Comparison of ENCODE assay signal across 8 cellular contexts in genomic region chr6:26311012-26311384, GRCh38. TPM values are rescaled to one million over a fixed set of nuclear protein-coding genes. Genes with fewer than 3 reads are reported as not detected.
A peak's percentile ranks its signal among the peaks of the same experiment; 100 is the strongest.
DNase-seq lines count a peak whose midpoint lies in the region; ATAC-seq, FAIRE-seq and TF ChIP-seq lines count a peak whose summit lies in the region.

No MANE protein-coding gene starts in this region.

- no peaks in the 10 kb centered on the region for H3K9me3 Mint-ChIP-seq in activated T-helper 17 cell treated with anti-CD3 and anti-CD28 coated beads, Interleukin-2, amount 50 U/mL, for 72 hours

- no peaks in the 10 kb centered on the region for H3K27me3 Mint-ChIP-seq in activated T-helper 17 cell treated with anti-CD3 and anti-CD28 coated beads, Interleukin-2, amount 50 U/mL, for 72 hours

- H3K27ac Mint-ChIP-seq in activated T-helper 17 cell treated with anti-CD3 and anti-CD28 coated beads, Interleukin-2, amount 50 U/mL, for 72 hours = peak overlapping the region; percentile 92

- peaks cover 31% of the 10 kb centered on the region for H3K4me1 Mint-ChIP-seq in activated T-helper 17 cell treated with anti-CD3 and anti-CD28 coated beads, Interleukin-2, amount 50 U/mL, for 72 hours

- TF ChIP-seq POLR2A in GM12892 (IDR thresholded peaks at IDR 0.05; ENCODE audit: low read depth, low read length) = no peak

- H3K4me3 Mint-ChIP-seq in activated T-helper 17 cell treated with anti-CD3 and anti-CD28 coated beads, Interleukin-2, amount 50 U/mL, for 72 hours = peak overlapping the region; percentile 86

- H3K4me3 ChIP-seq in GM12865 (ENCODE audit: low read depth, low read length) (peak overlapping the region; percentile 72), iPS-11a (ENCODE audit: low read depth, low read length) (peak overlapping the region; percentile 60), upper lobe of right lung (no peak overlapping the region)

- peak; percentile 9 for ATAC-seq in activated T-helper 17 cell treated with anti-CD3 and anti-CD28 coated beads, Interleukin-2, amount 50 U/mL, for 72 hours (replicated peaks)
- no peak for ATAC-seq in upper lobe of right lung

- DNase-seq in GM12865 (ENCODE audit: low read depth) = peak; percentile 78
- peak; percentile 20 for DNase-seq in NCI-H1694 (lab: John Stamatoyannopoulos, UW)
- DNase-seq in stimulated activated naive CD4-positive, alpha-beta T cell treated with Interleukin-2 at 50 U/mL for 16 hours (lab: John Stamatoyannopoulos, UW) = peak; percentile 13
- DNase-seq in GM12892 (ENCODE audit: insufficient read length) = no peak
- DNase-seq in HuH-7.5 (ENCODE audit: low spot score) = no peak
- no peak for DNase-seq in upper lobe of right lung

- H3K36me3 ChIP-seq in upper lobe of right lung = no peaks in the 10 kb centered on the region

- no peaks in the 10 kb centered on the region for H3K27me3 ChIP-seq in upper lobe of right lung

- H3K9me3 ChIP-seq in upper lobe of right lung = no peaks in the 10 kb centered on the region

- intact Hi-C loops in upper lobe of right lung (cut with DNase I) = no loop called here

- TF ChIP-seq CTCF in GM12865 (IDR thresholded peaks at IDR 0.05; ENCODE audit: insufficient read depth, low read depth, low read length, missing control alignments) (no peak), upper lobe of right lung (IDR thresholded peaks at IDR 0.05) (no peak)

- peaks cover 23% of the 10 kb centered on the region for H3K36me3 Mint-ChIP-seq in activated T-helper 17 cell treated with anti-CD3 and anti-CD28 coated beads, Interleukin-2, amount 50 U/mL, for 72 hours (ENCODE audit: low read depth)

- no peak overlapping the region for H3K27ac ChIP-seq in upper lobe of right lung

- no peak for FAIRE-seq in GM12892 (lab: Jason Lieb, UNC)

- peaks cover 9% of the 10 kb centered on the region for H3K4me1 ChIP-seq in upper lobe of right lung

RNA-seq across cellular contexts. Expression of gene BTN3A2, which starts 54.0 kb away (rescaled TPM):
- 100 to 1,000 TPM in 1 of 2 donors, 10 to 100 TPM in 1; 70.5 to 134 TPM for total RNA-seq in activated T-helper 17 cell treated with anti-CD3 and anti-CD28 coated beads, Interleukin-2, amount 50 U/mL, for 72 hours
- polyA plus RNA-seq in GM12892 (2012; ENCODE audit: missing spikeins) = 65.0 TPM
- 65.2 TPM for total RNA-seq in upper lobe of right lung

Comparison
In these comparisons a context has a peak if more than half of its experiments do, and no peak if none do; other contexts are left out.
1. DNase-seq: peak in GM12865 (single experiment), NCI-H1694 (single experiment) and stimulated activated naive CD4-positive, alpha-beta T cell treated with Interleukin-2 at 50 U/mL for 16 hours (single experiment); none in GM12892 (single experiment), HuH-7.5 (single experiment) and upper lobe of right lung (single experiment).